ENCODE assay signal across 8 cellular contexts in the genomic region with DNA sequence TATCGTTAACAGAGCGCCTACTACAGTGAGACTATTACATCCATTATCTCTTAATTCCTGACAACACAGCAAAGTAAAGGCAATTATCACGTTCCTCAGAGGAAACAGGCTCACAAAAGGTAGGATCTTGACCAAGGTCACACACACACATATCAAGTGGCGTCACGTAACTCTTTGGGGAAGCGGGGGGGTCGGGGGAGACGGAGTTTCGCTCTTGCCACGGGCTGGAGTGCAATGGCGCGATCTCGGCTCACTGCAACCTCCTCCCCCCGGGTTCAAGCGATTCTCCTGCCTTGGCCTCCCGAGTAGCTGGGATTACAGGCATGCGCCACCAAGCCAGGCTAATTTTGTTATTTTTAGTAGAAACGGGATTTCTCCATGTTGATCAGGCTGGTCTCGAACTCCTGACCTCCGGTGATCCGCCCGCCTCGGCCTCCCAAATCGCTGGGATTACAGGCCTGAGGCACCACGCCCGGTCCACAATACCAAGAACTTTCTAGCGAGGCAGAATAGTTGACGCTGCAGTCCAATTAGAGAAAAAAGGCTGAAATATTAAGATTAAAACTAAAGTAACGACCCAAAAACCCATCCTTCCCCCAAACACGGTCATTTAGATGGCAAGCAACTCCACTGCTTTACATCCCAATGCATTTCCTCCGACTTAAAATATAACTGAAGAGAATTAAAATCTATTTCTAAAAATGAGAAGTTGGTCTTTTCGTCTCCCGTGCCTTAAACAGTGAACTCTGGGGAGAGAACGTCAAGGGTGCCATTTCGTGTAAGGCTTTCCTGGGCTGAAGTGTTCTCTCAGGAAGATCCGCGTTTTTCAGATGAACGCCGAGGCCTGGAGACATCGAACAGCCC. TPM values are rescaled to one million over a fixed set of nuclear protein-coding genes. Genes with fewer than 3 reads are reported as not detected.
DNase-seq lines count a peak whose midpoint lies in the region; ATAC-seq lines count a peak whose summit lies in the region.

No MANE protein-coding gene starts in this region.

- DNase-seq in A172 (ENCODE audit: low spot score) = peak; percentile 13
- DNase-seq in H4 (ENCODE audit: low spot score) = peak; percentile 45
- DNase-seq in T follicular helper cell (ENCODE audit: low read depth) = peak; percentile 41
- DNase-seq in immature natural killer cell = peak; percentile 61 to 66 (median 64)
- peak; percentile 26 to 47 for DNase-seq in stimulated activated CD4-positive, alpha-beta T cell treated with anti-CD3 and anti-CD28 coated beads, Interleukin-1b, Interleukin-23, amount 100 ng/mL, for 4 hours (ENCODE audit: low read depth in 2 of 2)
- DNase-seq in NCI-H1048 (lab: John Stamatoyannopoulos, UW) = no peak

- peak overlapping the region; percentile 91 to 99 (median 96) for H3K4me3 Mint-ChIP-seq in immature natural killer cell

- peaks cover 10 to 24% (median 23%) of the 10 kb centered on the region in 3 donors for H3K27me3 Mint-ChIP-seq in immature natural killer cell (ENCODE audit: low read depth in 3 of 3)

- peak overlapping the region; percentile 93 to 100 (median 98) for H3K27ac Mint-ChIP-seq in immature natural killer cell

- peaks cover 67 to 71% of the 10 kb centered on the region in 2 donors for H3K4me1 Mint-ChIP-seq in immature natural killer cell

- H3K36me3 Mint-ChIP-seq in immature natural killer cell = peaks cover 8 to 28% (median 13%) of the 10 kb centered on the region in 3 donors

- H3K9me3 Mint-ChIP-seq in immature natural killer cell = no peaks in the 10 kb centered on the region

- no peak for ATAC-seq in GM18519 (IDR thresholded peaks at IDR 0.05; ENCODE audit: low FRiP score, unreplicated experiment)

- peak overlapping the region; percentile 100 for H3K27ac ChIP-seq in angular gyrus (ENCODE audit: low read depth, low read length)

RNA-seq across cellular contexts. Expression of a gene that starts 1.1 kb away (rescaled TPM):
- total RNA-seq in A172 (2014; rRNA removed; shearing (Covaris generic)) = 241 and 273 TPM in 2 replicates
- 128 and 155 TPM in 2 replicates for total RNA-seq in H4 (2014; rRNA removed; shearing (Covaris generic))
- 10 to 100 TPM; 25.9 to 59.1 (median 26.9) TPM for polyA plus RNA-seq in immature natural killer cell

RNA-seq across cellular contexts. Expression of a gene that starts 37.1 kb away (rescaled TPM):
- total RNA-seq in A172 (2014; rRNA removed; shearing (Covaris generic)) = 18.4 and 24.4 TPM in 2 replicates
- total RNA-seq in H4 (2014; rRNA removed; shearing (Covaris generic)) = 52.2 and 72.8 TPM in 2 replicates
- polyA plus RNA-seq in immature natural killer cell = under 1 TPM in 1 of 3 donors, not detected in 2; 0.56 TPM

RNA-seq across cellular contexts. Expression of a gene that starts 50.0 kb away (rescaled TPM):
- total RNA-seq in A172 (2014; rRNA removed; shearing (Covaris generic)) = 0.31 TPM in 1 of 2 replicates, not detected in the other
- total RNA-seq in H4 (2014; rRNA removed; shearing (Covaris generic)) = 0.60 and 1.1 TPM in 2 replicates
- not detected for polyA plus RNA-seq in immature natural killer cell
